Comparison of ENCODE assay signal across 12 cellular contexts in the genomic region with DNA sequence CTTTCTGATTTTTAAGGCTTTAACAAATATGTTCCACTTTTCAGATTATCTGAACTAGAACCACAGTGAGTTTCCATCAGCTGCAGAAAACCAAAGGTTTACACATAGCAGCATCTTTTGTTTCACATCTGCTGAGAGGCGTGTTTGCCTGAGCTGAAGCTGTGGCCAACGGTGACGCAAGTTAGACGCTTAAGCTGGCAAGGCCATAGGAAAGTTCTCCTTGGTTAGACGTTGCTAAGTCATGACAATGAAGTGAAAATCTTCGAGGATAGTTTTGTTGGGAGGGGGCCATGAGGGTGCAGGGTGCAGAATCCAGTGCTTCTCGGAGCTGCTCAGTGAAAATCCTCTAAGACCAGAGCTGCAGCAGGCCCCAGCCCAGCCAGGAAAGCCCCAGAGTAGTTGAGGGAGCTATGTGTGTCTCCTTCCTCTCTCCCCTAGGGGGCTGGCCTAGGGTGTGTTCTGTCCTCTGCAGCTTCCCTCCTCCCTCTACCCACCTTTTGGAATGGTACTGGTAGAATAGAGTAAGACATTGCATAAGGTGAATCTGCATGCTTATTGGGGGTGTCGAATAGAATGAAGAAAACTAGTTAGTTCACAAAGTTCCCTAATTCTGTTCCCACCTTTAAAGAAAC.
DNase-seq lines count a peak whose midpoint lies in the region; ATAC-seq and TF ChIP-seq lines count a peak whose summit lies in the region.
"Had no signal": no experiment of that assay in that cellular context is flagged by ENCODE, and none has a peak within 500 bp of the region (broad histone marks: within the 10 kb centered on the region; RNA-seq: fewer than 3 reads in every experiment).

No MANE protein-coding gene starts in this region.

- H3K27me3 Mint-ChIP-seq in neural progenitor cell (ENCODE audit: insufficient read depth, low read depth) = peaks cover 2% of the 10 kb centered on the region

- H3K4me3 Mint-ChIP-seq in neural progenitor cell = no peak overlapping the region
- H3K4me3 Mint-ChIP-seq: brain had no signal

- H3K9me3 ChIP-seq in neural progenitor cell (ENCODE audit: low read depth) = no peaks in the 10 kb centered on the region

- ATAC-seq in HG02798 (IDR thresholded peaks at IDR 0.05; ENCODE audit: poor library complexity, unreplicated experiment) (peak; percentile 43), GM21367 (IDR thresholded peaks at IDR 0.05; ENCODE audit: unreplicated experiment) (no peak)

- peaks cover 63% of the 10 kb centered on the region for H4K20me1 ChIP-seq in neural progenitor cell (ENCODE audit: low read depth)

- no peaks in the 10 kb centered on the region for H3K9me3 Mint-ChIP-seq in neural progenitor cell

- no peaks in the 10 kb centered on the region for H3K4me1 Mint-ChIP-seq in neural progenitor cell

- no peaks in the 10 kb centered on the region for H3K36me3 ChIP-seq in neural progenitor cell

- no peak overlapping the region for H3K27ac ChIP-seq in neural progenitor cell
- H3K27ac ChIP-seq: VCaP had no signal

- H3K36me3 Mint-ChIP-seq in neural progenitor cell = peaks cover 7% of the 10 kb centered on the region

- H3K4me2 ChIP-seq in neural progenitor cell = no peak overlapping the region

- H3K27ac Mint-ChIP-seq in neural progenitor cell = no peak overlapping the region

- H3K4me1 ChIP-seq in neural progenitor cell = peaks cover 4% of the 10 kb centered on the region

- DNase-seq in AG10803 (ENCODE audit: low read depth) (peak; percentile 94), fibroblast of mammary gland (ENCODE audit: low read depth) (peak; percentile 84), neural progenitor cell (ENCODE audit: low spot score) (no peak), kidney tubule cell (ENCODE audit: low spot score) (no peak), NCI-H345 treated with DMSO at 0.1 percent for 48 hours (lab: John Stamatoyannopoulos, UW; ENCODE audit: unreplicated experiment) (no peak)
- no peak for DNase-seq in activated effector memory CD4-positive, alpha-beta T cell treated with anti-CD3 and anti-CD28 coated beads, Interleukin-2, amount 50 U/mL, for 16 hours
- DNase-seq: activated T-cell treated with anti-CD3 and anti-CD28 coated beads, Interleukin-2, amount 50 U/mL, for 1 hour; kidney glomerular epithelial cell had no signal

- no peaks in the 10 kb centered on the region for H3K27me3 ChIP-seq in neural progenitor cell

- peaks cover 99% of the 10 kb centered on the region for H3K79me2 ChIP-seq in neural progenitor cell (ENCODE audit: low read depth)

- no peak overlapping the region for H2AFZ ChIP-seq in neural progenitor cell (replicated peaks)

- no peak overlapping the region for H3K9ac ChIP-seq in neural progenitor cell

- no peak; the same call in 1 of the 2 replicates for TF ChIP-seq CTCF in AG10803 (conservative IDR thresholded peaks at IDR 0.05; ENCODE audit: low read length)
- no peak for TF ChIP-seq CTCF in fibroblast of mammary gland (conservative IDR thresholded peaks at IDR 0.05; ENCODE audit: control insufficient read depth, insufficient read depth, low read depth, low read length)
- TF ChIP-seq CTCF in neural progenitor cell (IDR thresholded peaks at IDR 0.05) = peak; percentile 16

- H3F3A ChIP-seq in neural progenitor cell (ENCODE audit: low read depth) = no peaks in the 10 kb centered on the region

- no peak overlapping the region for H3K4me3 ChIP-seq in AG10803 (ENCODE audit: low read length)
- no peak overlapping the region for H3K4me3 ChIP-seq in fibroblast of mammary gland (ENCODE audit: control insufficient read depth, low read depth, low read length)
- H3K4me3 ChIP-seq in neural progenitor cell = no peak overlapping the region

Comparison
In these comparisons a context has a peak if more than half of its experiments do, and no peak if none do; other contexts are left out.
1. DNase-seq: peak in AG10803 (single experiment) and fibroblast of mammary gland (single experiment); none in neural progenitor cell (single experiment), activated effector memory CD4-positive, alpha-beta T cell treated with anti-CD3 and anti-CD28 coated beads, Interleukin-2, amount 50 U/mL, for 16 hours (single experiment), kidney tubule cell (single experiment) and NCI-H345 treated with DMSO at 0.1 percent for 48 hours (single experiment).